ENCODE assay signal across 1 cellular context in the genomic region with DNA sequence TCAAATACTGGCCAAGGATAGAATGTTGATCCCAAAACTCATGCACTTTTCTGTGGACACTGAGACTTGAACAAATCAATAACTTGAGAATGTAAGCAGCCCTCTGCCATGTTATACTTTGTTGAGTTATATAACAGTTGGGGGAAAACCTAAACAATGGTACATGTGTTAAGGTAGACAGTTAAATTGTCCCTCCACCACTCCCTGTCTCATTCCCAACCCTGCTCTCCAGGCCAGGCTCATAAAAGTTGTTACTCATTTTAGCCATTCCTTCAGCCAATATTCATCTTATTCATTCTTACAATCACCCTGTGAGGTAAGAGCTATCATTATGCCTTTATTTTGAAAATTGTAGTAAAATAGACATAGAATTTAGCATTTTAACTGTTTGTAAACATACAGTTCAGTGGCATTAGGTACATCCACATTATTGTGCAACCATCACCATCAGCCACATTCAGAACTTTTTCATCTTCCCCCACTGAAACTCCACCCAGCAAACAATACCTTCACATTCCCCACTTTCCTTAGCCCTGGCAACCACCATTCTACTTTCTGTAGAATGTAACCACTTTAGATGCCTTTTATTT.
TF ChIP-seq lines count a peak whose summit lies in the region.

No MANE protein-coding gene starts in this region.

TF ChIP-seq in HepG2, 621 proteins besides CTCF, POLR2A, EP300 and RAD21 (continued from another document and continues in another):
- TF ChIP-seq ZFP82 (CRISPR knock-in tag; IDR thresholded peaks at IDR 0.05; ENCODE audit: borderline replicate concordance) (no peak; the same call in 1 of the 2 replicates), HOXD1 (CRISPR knock-in tag; IDR thresholded peaks at IDR 0.05) (no peak), TBP (CRISPR knock-in tag; IDR thresholded peaks at IDR 0.05) (no peak), ZNF263 (CRISPR knock-in tag; IDR thresholded peaks at IDR 0.05) (no peak), HOXA5 (CRISPR knock-in tag; IDR thresholded peaks at IDR 0.05) (no peak), SMARCC2 (IDR thresholded peaks at IDR 0.05) (no peak), ZNF367 (CRISPR knock-in tag; IDR thresholded peaks at IDR 0.05; ENCODE audit: borderline replicate concordance) (no peak), PITX1 (CRISPR knock-in tag; IDR thresholded peaks at IDR 0.05) (peak; percentile 29), ZNF619 (CRISPR knock-in tag; IDR thresholded peaks at IDR 0.05) (no peak), ZNF337 (CRISPR knock-in tag; IDR thresholded peaks at IDR 0.05; ENCODE audit: borderline replicate concordance, low read depth) (no peak), REPIN1 (CRISPR knock-in tag; IDR thresholded peaks at IDR 0.05; ENCODE audit: borderline replicate concordance, low read depth) (no peak), ZNF260 (CRISPR knock-in tag; IDR thresholded peaks at IDR 0.05; ENCODE audit: borderline replicate concordance, low read depth) (no peak), TCF7L2 (IDR thresholded peaks at IDR 0.05; ENCODE audit: low read depth, low read length) (peak; percentile 62; the same call in 1 of the 2 replicates), HMG20B (CRISPR knock-in tag; conservative IDR thresholded peaks at IDR 0.05) (no peak; the same call in 1 of the 2 replicates), MED8 (CRISPR knock-in tag; IDR thresholded peaks at IDR 0.05; ENCODE audit: insufficient replicate concordance) (no peak), ZNF607 (CRISPR knock-in tag; IDR thresholded peaks at IDR 0.05; ENCODE audit: borderline replicate concordance) (no peak), ZNF234 (CRISPR knock-in tag; conservative IDR thresholded peaks at IDR 0.05) (no peak), SMYD3 (CRISPR knock-in tag; IDR thresholded peaks at IDR 0.05) (peak; percentile 71; the same call in 1 of the 2 replicates), MBNL3 (CRISPR knock-in tag; conservative IDR thresholded peaks at IDR 0.05) (no peak), BCL6 (CRISPR knock-in tag; IDR thresholded peaks at IDR 0.05) (peak; percentile 87; the same call in 1 of the 2 replicates), RORA (CRISPR knock-in tag; IDR thresholded peaks at IDR 0.05) (peak; percentile 89; the same call in 1 of the 2 replicates), TP53 (CRISPR knock-in tag; conservative IDR thresholded peaks at IDR 0.05) (no peak), HHEX (CRISPR knock-in tag; IDR thresholded peaks at IDR 0.05) (no peak; the same call in 1 of the 2 replicates), MIXL1 (CRISPR knock-in tag; IDR thresholded peaks at IDR 0.05) (no peak), AGO1 (IDR thresholded peaks at IDR 0.05; ENCODE audit: low read depth, low read length, poor library complexity, severe bottlenecking) (no peak), LCORL (IDR thresholded peaks at IDR 0.05) (0 out of 2 replicates have a peak, but pooled peaks have one; percentile 16), LCORL (CRISPR knock-in tag; IDR thresholded peaks at IDR 0.05) (no peak; the same call in 1 of the 2 replicates), ZSCAN20 (CRISPR knock-in tag; IDR thresholded peaks at IDR 0.05; ENCODE audit: borderline replicate concordance) (no peak), DNMT3B (CRISPR knock-in tag; conservative IDR thresholded peaks at IDR 0.05) (no peak), ATF1 (CRISPR knock-in tag; IDR thresholded peaks at IDR 0.05) (no peak), ATM (IDR thresholded peaks at IDR 0.05; ENCODE audit: borderline replicate concordance) (no peak), EHMT2 (IDR thresholded peaks at IDR 0.05; ENCODE audit: borderline replicate concordance, low read depth, low read length) (peak; percentile 25; the same call in 1 of the 2 replicates), U2AF2 (IDR thresholded peaks at IDR 0.05; ENCODE audit: low read depth, low read length) (no peak), HDAC1 (CRISPR knock-in tag; IDR thresholded peaks at IDR 0.05) (no peak; the same call in 1 of the 2 replicates), SOX13 (IDR thresholded peaks at IDR 0.05) (peak; percentile 61), SOX13 (CRISPR knock-in tag; conservative IDR thresholded peaks at IDR 0.05 in 1 of 2, IDR thresholded peaks at IDR 0.05 in 1 of 2) (peak in 1 of 2 experiments; percentile 84; a peak in 2 of 4 replicates), GTF3A (CRISPR knock-in tag; conservative IDR thresholded peaks at IDR 0.05) (no peak), POLR2G (IDR thresholded peaks at IDR 0.05; ENCODE audit: low read depth, low read length) (no peak), ZSCAN9 (CRISPR knock-in tag; IDR thresholded peaks at IDR 0.05; ENCODE audit: borderline replicate concordance) (0 out of 2 replicates have a peak, but pooled peaks have one; percentile 8), SP4 (CRISPR knock-in tag; IDR thresholded peaks at IDR 0.05) (no peak), PCBP2 (optimal IDR thresholded peaks at IDR 0.05; ENCODE audit: low read depth, low read length, poor library complexity, severe bottlenecking) (no peak)
- TF ChIP-seq, protein P1, sequence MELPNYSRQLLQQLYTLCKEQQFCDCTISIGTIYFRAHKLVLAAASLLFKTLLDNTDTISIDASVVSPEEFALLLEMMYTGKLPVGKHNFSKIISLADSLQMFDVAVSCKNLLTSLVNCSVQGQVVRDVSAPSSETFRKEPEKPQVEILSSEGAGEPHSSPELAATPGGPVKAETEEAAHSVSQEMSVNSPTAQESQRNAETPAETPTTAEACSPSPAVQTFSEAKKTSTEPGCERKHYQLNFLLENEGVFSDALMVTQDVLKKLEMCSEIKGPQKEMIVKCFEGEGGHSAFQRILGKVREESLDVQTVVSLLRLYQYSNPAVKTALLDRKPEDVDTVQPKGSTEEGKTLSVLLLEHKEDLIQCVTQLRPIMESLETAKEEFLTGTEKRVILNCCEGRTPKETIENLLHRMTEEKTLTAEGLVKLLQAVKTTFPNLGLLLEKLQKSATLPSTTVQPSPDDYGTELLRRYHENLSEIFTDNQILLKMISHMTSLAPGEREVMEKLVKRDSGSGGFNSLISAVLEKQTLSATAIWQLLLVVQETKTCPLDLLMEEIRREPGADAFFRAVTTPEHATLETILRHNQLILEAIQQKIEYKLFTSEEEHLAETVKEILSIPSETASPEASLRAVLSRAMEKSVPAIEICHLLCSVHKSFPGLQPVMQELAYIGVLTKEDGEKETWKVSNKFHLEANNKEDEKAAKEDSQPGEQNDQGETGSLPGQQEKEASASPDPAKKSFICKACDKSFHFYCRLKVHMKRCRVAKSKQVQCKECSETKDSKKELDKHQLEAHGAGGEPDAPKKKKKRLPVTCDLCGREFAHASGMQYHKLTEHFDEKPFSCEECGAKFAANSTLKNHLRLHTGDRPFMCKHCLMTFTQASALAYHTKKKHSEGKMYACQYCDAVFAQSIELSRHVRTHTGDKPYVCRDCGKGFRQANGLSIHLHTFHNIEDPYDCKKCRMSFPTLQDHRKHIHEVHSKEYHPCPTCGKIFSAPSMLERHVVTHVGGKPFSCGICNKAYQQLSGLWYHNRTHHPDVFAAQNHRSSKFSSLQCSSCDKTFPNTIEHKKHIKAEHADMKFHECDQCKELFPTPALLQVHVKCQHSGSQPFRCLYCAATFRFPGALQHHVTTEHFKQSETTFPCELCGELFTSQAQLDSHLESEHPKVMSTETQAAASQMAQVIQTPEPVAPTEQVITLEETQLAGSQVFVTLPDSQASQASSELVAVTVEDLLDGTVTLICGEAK (IDR thresholded peaks at IDR 0.05) = no peak
- TF ChIP-seq, protein P1 (CRISPR knock-in tag; IDR thresholded peaks at IDR 0.05) = no peak
- TF ChIP-seq, protein P2, sequence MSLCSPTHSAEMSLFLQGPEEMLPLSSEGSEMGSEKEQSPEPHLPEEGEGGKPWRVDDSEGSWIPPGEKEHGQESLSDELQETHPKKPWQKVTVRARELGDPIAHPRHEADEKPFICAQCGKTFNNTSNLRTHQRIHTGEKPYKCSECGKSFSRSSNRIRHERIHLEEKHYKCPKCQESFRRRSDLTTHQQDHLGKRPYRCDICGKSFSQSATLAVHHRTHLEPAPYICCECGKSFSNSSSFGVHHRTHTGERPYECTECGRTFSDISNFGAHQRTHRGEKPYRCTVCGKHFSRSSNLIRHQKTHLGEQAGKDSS (CRISPR knock-in tag; IDR thresholded peaks at IDR 0.05; ENCODE audit: borderline replicate concordance, low read depth) = no peak
- TF ChIP-seq, protein P3, sequence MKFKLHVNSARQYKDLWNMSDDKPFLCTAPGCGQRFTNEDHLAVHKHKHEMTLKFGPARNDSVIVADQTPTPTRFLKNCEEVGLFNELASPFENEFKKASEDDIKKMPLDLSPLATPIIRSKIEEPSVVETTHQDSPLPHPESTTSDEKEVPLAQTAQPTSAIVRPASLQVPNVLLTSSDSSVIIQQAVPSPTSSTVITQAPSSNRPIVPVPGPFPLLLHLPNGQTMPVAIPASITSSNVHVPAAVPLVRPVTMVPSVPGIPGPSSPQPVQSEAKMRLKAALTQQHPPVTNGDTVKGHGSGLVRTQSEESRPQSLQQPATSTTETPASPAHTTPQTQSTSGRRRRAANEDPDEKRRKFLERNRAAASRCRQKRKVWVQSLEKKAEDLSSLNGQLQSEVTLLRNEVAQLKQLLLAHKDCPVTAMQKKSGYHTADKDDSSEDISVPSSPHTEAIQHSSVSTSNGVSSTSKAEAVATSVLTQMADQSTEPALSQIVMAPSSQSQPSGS (CRISPR knock-in tag; IDR thresholded peaks at IDR 0.05) = no peak; the same call in 1 of the 2 replicates
- TF ChIP-seq, protein P4, sequence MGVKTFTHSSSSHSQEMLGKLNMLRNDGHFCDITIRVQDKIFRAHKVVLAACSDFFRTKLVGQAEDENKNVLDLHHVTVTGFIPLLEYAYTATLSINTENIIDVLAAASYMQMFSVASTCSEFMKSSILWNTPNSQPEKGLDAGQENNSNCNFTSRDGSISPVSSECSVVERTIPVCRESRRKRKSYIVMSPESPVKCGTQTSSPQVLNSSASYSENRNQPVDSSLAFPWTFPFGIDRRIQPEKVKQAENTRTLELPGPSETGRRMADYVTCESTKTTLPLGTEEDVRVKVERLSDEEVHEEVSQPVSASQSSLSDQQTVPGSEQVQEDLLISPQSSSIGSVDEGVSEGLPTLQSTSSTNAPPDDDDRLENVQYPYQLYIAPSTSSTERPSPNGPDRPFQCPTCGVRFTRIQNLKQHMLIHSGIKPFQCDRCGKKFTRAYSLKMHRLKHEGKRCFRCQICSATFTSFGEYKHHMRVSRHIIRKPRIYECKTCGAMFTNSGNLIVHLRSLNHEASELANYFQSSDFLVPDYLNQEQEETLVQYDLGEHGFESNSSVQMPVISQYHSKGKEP (CRISPR knock-in tag; IDR thresholded peaks at IDR 0.05) = no peak
- TF ChIP-seq, protein P5, sequence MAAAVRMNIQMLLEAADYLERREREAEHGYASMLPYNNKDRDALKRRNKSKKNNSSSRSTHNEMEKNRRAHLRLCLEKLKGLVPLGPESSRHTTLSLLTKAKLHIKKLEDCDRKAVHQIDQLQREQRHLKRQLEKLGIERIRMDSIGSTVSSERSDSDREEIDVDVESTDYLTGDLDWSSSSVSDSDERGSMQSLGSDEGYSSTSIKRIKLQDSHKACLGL (CRISPR knock-in tag; IDR thresholded peaks at IDR 0.05) = no peak
- TF ChIP-seq, protein P6, sequence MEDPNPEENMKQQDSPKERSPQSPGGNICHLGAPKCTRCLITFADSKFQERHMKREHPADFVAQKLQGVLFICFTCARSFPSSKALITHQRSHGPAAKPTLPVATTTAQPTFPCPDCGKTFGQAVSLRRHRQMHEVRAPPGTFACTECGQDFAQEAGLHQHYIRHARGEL (CRISPR knock-in tag; IDR thresholded peaks at IDR 0.05) = no peak
- TF ChIP-seq, protein P7, sequence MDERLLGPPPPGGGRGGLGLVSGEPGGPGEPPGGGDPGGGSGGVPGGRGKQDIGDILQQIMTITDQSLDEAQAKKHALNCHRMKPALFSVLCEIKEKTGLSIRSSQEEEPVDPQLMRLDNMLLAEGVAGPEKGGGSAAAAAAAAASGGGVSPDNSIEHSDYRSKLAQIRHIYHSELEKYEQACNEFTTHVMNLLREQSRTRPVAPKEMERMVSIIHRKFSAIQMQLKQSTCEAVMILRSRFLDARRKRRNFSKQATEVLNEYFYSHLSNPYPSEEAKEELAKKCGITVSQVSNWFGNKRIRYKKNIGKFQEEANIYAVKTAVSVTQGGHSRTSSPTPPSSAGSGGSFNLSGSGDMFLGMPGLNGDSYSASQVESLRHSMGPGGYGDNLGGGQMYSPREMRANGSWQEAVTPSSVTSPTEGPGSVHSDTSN (CRISPR knock-in tag; IDR thresholded peaks at IDR 0.05) = no peak
